In the genomic region with DNA sequence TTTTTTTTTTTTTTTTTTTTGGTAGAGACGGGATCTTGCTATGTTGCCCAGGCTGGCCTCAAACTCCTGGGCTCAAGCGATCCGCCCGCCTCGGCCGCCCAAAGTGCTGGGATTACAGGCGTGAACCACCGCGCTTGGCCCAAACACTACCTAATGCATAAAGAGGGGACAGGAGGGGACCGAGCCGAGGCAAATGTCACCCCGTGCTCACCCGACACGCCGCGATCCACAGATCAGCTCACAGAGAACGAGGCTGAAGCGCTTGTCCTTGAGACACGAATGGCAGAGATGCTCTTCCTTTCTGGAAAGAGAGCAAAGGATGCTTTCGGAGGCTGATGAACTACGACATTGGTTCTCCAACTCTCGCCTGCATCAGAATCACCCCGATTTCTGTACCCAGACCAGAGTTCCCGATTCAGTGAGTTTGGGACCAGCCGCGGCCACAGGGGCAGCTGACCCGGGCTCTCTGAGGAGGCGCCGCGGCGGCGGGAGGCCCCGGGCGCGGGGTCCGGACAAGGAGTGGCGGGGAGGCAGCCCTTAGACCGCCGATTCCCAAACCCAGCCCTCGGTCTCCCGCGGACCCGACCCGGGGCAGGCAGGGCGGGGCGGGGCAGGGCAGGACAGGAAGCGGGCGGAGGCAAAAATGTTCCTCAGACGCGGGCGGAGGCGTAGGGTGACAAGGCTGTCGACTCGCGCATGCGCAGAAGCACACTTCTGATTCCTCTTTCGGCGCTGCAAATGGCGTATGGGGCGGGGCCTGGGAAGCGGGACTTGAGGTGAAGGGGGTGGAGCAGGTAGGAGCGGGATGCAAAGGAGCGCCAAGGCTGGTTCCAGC, we compare ENCODE assay signal across 8 cellular contexts. TPM values are rescaled to one million over a fixed set of nuclear protein-coding genes. Genes with fewer than 3 reads are reported as not detected.
DNase-seq lines count a peak whose midpoint lies in the region; ATAC-seq, FAIRE-seq and TF ChIP-seq lines count a peak whose summit lies in the region.

Gene ZNF699 (minus strand): TSS at position 700 of the 835 bp plus-strand sequence. CDS start 4,719 bp downstream, outside the sequence.

- H3K27me3 ChIP-seq in BJ (ENCODE audit: control insufficient read depth, insufficient read depth, low read length) (no peaks in the 10 kb centered on the region), HepG2 (ENCODE audit: control insufficient read depth in 1 of 2, insufficient read depth in 2 of 2, low read length in 2 of 2) (no peaks in the 10 kb centered on the region)

- TSS peak; percentile 71 for BruUV-seq in HepG2 (replicated peaks; lab: Mats Ljungman, UMichigan)

- H3K36me3 ChIP-seq in BJ (ENCODE audit: control insufficient read depth, insufficient read depth, low read length), result peaks cover 1% of the 10 kb centered on the region
- no peaks in the 10 kb centered on the region for H3K36me3 ChIP-seq in HepG2 (replicated peaks in 1 of 2; ENCODE audit: control insufficient read depth in 1 of 2, insufficient read depth in 2 of 2, low read length in 2 of 2)

- H3K4me3 Mint-ChIP-seq in dendritic cell treated with granulocyte-macrophage colony-stimulating factor and Interleukin-4, amounts not matched to agents 40 ng/mL and 50 ng/mL, for 4 days, result peak within 1 kb of the TSS; percentile 92

- peaks cover 35% of the 10 kb centered on the region for H3K36me3 Mint-ChIP-seq in dendritic cell treated with granulocyte-macrophage colony-stimulating factor and Interleukin-4, amounts not matched to agents 40 ng/mL and 50 ng/mL, for 4 days (ENCODE audit: low read depth)

- 41% methylated on average over 41 of the region's 63 CpGs for WGBS in HepG2 (ENCODE audit: low lambda C conversion rate)

- H3K27ac ChIP-seq in HepG2 (ENCODE audit: extremely low read length, insufficient read depth, low read length), result peak within 1 kb of the TSS; percentile 68

- no peak for TF ChIP-seq CTCF in BJ (IDR thresholded peaks at IDR 0.05; ENCODE audit: insufficient read depth, low read depth, low read length)
- no peak for TF ChIP-seq CTCF in HepG2 (CRISPR knock-in tag; IDR thresholded peaks at IDR 0.05)

- H3K79me2 ChIP-seq in HepG2 (ENCODE audit: insufficient read depth, low read length), result peaks cover 2% of the 10 kb centered on the region

- POLR2A ChIA-PET in BJ (lab: Charles Lee), result interaction anchor here (0.6 kb wide), 2 partner anchors 16 to 608 kb away, joined by 4 to 6 read pairs; no protein-coding TSS in a partner anchor
- POLR2A ChIA-PET in HepG2 (lab: Yijun Ruan, JAX), result no interaction called here

- H3K27me3 Mint-ChIP-seq in dendritic cell treated with granulocyte-macrophage colony-stimulating factor and Interleukin-4, amounts not matched to agents 40 ng/mL and 50 ng/mL, for 4 days, result peaks cover 2% of the 10 kb centered on the region

- H3K9ac ChIP-seq in HepG2 (ENCODE audit: insufficient read depth, low read depth, low read length), result peak within 1 kb of the TSS; percentile 67

- intact Hi-C loops in dendritic cell treated with granulocyte-macrophage colony-stimulating factor and Interleukin-4, amounts not matched to agents 40 ng/mL and 50 ng/mL, for 4 days (cut with micrococcal nuclease), result loop anchor here (1.0 kb wide), 2 partner anchors 15 to 169 kb away; partner anchors contain the start of genes ZNF317 and ZNF559
- intact Hi-C loops in HepG2 (cut with micrococcal nuclease; ENCODE audit: unreplicated experiment), result loop anchor here (2.0 kb wide), 1 partner anchor 173 kb away; no protein-coding TSS in a partner anchor

- 0 out of 2 replicates have a peak, but pooled peaks cover 5% of the 10 kb centered on the region for H3K9me3 ChIP-seq in HepG2 (ENCODE audit: low read length)

- TF ChIP-seq EP300 in HepG2 (IDR thresholded peaks at IDR 0.05; ENCODE audit: low read depth in 2 of 2, low read length in 2 of 2) (no peak), HepG2 (CRISPR knock-in tag; IDR thresholded peaks at IDR 0.05; ENCODE audit: borderline replicate concordance) (no peak)

- in situ Hi-C loops in HepG2 (cut with HindIII; ENCODE audit: extremely low pct_ligation_motif_present, low pct_unique_long_range_greater_than_20kb), result no loop called here

- peak; percentile 96 for ATAC-seq in GM19324 (IDR thresholded peaks at IDR 0.05; ENCODE audit: low FRiP score, unreplicated experiment)
- ATAC-seq in HG03460 (IDR thresholded peaks at IDR 0.05; ENCODE audit: unreplicated experiment), result peak; percentile 86
- ATAC-seq in HepG2, result peak; percentile 87

- H3K9me3 Mint-ChIP-seq in dendritic cell treated with granulocyte-macrophage colony-stimulating factor and Interleukin-4, amounts not matched to agents 40 ng/mL and 50 ng/mL, for 4 days, result peaks cover 32% of the 10 kb centered on the region

- H3K4me1 Mint-ChIP-seq in dendritic cell treated with granulocyte-macrophage colony-stimulating factor and Interleukin-4, amounts not matched to agents 40 ng/mL and 50 ng/mL, for 4 days (ENCODE audit: low read depth), result peaks cover 22% of the 10 kb centered on the region

- H4K20me1 ChIP-seq in HepG2 (ENCODE audit: insufficient read depth, low read length), result no peaks in the 10 kb centered on the region

- H3K4me2 ChIP-seq in HepG2 (ENCODE audit: low read depth, low read length), result peak within 1 kb of the TSS; percentile 53

- CTCF ChIA-PET in BJ (lab: Yijun Ruan, JAX) (interaction anchor here (1.2 to 4.1 kb wide), 2 partner anchors 14 to 481 kb away, joined by 3 to 11 read pairs; partner anchors contain the start of gene ZNF559), HepG2 (lab: Yijun Ruan, JAX; ENCODE audit: low intra/inter-chr PET ratio, low total read pairs) (no interaction called here)

- H3K4me3 ChIP-seq in BJ (ENCODE audit: low read depth, low read length) (peak within 1 kb of the TSS; percentile 90), HepG2 (replicated peaks in 1 of 3; ENCODE audit: insufficient read depth in 1 of 3, low read depth in 2 of 3, low read length in 3 of 3) (peak within 1 kb of the TSS; percentile 71 to 77 (median 74))

- H3K27ac Mint-ChIP-seq in dendritic cell treated with granulocyte-macrophage colony-stimulating factor and Interleukin-4, amounts not matched to agents 40 ng/mL and 50 ng/mL, for 4 days, result peak within 1 kb of the TSS; percentile 98

- H3K4me1 ChIP-seq in HepG2 (ENCODE audit: insufficient read depth, low read length), result peaks cover 6% of the 10 kb centered on the region; the same call in 1 of the 2 replicates

- no peak for TF ChIP-seq RAD21 in HepG2 (CRISPR knock-in tag; IDR thresholded peaks at IDR 0.05)

- DNase-seq in BJ (ENCODE audit: low read depth) (peak; percentile 90), NCI-H524 treated with DMSO at 0.1 percent for 48 hours (lab: John Stamatoyannopoulos, UW) (peak; percentile 75), HepG2 (ENCODE audit: low spot score) (peak; percentile 87)
- peak; percentile 98 for DNase-seq in activated CD4-positive, alpha-beta T cell treated with anti-CD3 and anti-CD28 coated beads, Interleukin-2, amount 50 U/mL, for 1 hour
- peak; percentile 95 to 96 for DNase-seq in stimulated activated CD4-positive, alpha-beta T cell treated with anti-CD3 and anti-CD28 coated beads, Interleukin-2, amount 100 ng/mL, for 48 hours

- peak in 1 of 2 experiments; percentile 56; a peak in 1 of 4 replicates for TF ChIP-seq POLR2A in HepG2 (IDR thresholded peaks at IDR 0.05; ENCODE audit: insufficient read depth in 1 of 2, low read depth in 2 of 2, low read length in 2 of 2)

- H2AFZ ChIP-seq in HepG2 (ENCODE audit: low read length), result peak within 1 kb of the TSS; percentile 76

- no peak for FAIRE-seq in HepG2 (lab: Jason Lieb, UNC)

TF ChIP-seq in HepG2, 621 proteins besides CTCF, POLR2A, EP300 and RAD21 (continues in another document):
- TF ChIP-seq HOXD1 (CRISPR knock-in tag; IDR thresholded peaks at IDR 0.05), result no peak
- TF ChIP-seq ZFX (CRISPR knock-in tag; IDR thresholded peaks at IDR 0.05; ENCODE audit: low read depth), result 0 out of 2 replicates have a peak, but pooled peaks have one; percentile 26
- no peak for TF ChIP-seq ZBTB3 (CRISPR knock-in tag; IDR thresholded peaks at IDR 0.05; ENCODE audit: borderline replicate concordance, low read depth)
- TF ChIP-seq ATRX (CRISPR knock-in tag; IDR thresholded peaks at IDR 0.05; ENCODE audit: borderline replicate concordance), result no peak

RNA-seq across cellular contexts. Expression of gene ZNF699, which starts in this region (rescaled TPM):
- polyA plus RNA-seq in BJ (2011; rRNA removed) (2.1 and 3.4 TPM in 2 replicates), HepG2 (2011; rRNA removed) (0.33 and 0.77 TPM in 2 replicates)
- polyA minus RNA-seq in BJ (2011; rRNA and poly(A)+ RNA removed), result 3.8 and 4.3 TPM in 2 replicates
- total RNA-seq in HepG2 (2016; rRNA removed; fragmentation: Illumina TruSeq; extraction: Trizol), result 2.2 and 2.7 TPM in 2 replicates
- total RNA-seq in HepG2 (2016; cell fraction: cytosol; rRNA removed; fragmentation: Illumina TruSeq; extraction: Trizol; ENCODE audit: low read depth), result not detected in 2 replicates
- total RNA-seq in HepG2 (2016; cell fraction: insoluble cytoplasmic fraction; rRNA removed; fragmentation: Illumina TruSeq; extraction: Trizol), result 1.9 and 2.6 TPM in 2 replicates
- total RNA-seq in HepG2 (2016; cell fraction: membrane; rRNA removed; fragmentation: Illumina TruSeq; extraction: Trizol), result 0.76 and 1.1 TPM in 2 replicates
- total RNA-seq in HepG2 (2016; cell fraction: nucleus; rRNA removed; fragmentation: Illumina TruSeq; extraction: Trizol), result 1.8 and 3.3 TPM in 2 replicates
- 0.43 and 0.46 TPM in 2 replicates for polyA plus RNA-seq in HepG2 (2011; cell fraction: cytosol; rRNA removed)
- polyA plus RNA-seq in HepG2 (2011; cell fraction: nucleus; rRNA removed), result 1.8 and 2.4 TPM in 2 replicates
- polyA plus RNA-seq in HepG2 (2012), result 0.75 and 0.87 TPM in 2 replicates
- polyA plus RNA-seq in HepG2 (2016; cell fraction: cytosol; fragmentation: Illumina TruSeq; extraction: Trizol; ENCODE audit: low read depth), result 0.25 TPM in 1 of 2 replicates, not detected in the other
- polyA plus RNA-seq in HepG2 (2016; cell fraction: insoluble cytoplasmic fraction; fragmentation: Illumina TruSeq; extraction: Trizol; ENCODE audit: low read depth), result 0.49 and 0.87 TPM in 2 replicates
- 0.06 and 0.07 TPM in 2 replicates for polyA plus RNA-seq in HepG2 (2016; cell fraction: membrane; fragmentation: Illumina TruSeq; extraction: Trizol; ENCODE audit: low read depth)
- polyA plus RNA-seq in HepG2 (2016; cell fraction: nucleus; fragmentation: Illumina TruSeq; extraction: Trizol; ENCODE audit: insufficient read depth, low read depth), result 1.4 and 1.5 TPM in 2 replicates
- 0.96 and 1.1 TPM in 2 replicates for polyA minus RNA-seq in HepG2 (2011; rRNA and poly(A)+ RNA removed; ENCODE audit: low replicate concordance)
- polyA minus RNA-seq in HepG2 (2011; cell fraction: cytosol; rRNA and poly(A)+ RNA removed), result 1.6 and 2.8 TPM in 2 replicates
- 4.4 and 4.5 TPM in 2 replicates for polyA minus RNA-seq in HepG2 (2011; cell fraction: nucleus; rRNA and poly(A)+ RNA removed)

Comparison
In these comparisons a context has a peak if more than half of its experiments do, and no peak if none do; other contexts are left out.
1. Peak in every context shown above with its lines: DNase-seq, ATAC-seq, H3K4me3 ChIP-seq and H3K27ac ChIP-seq.